Comparison of ENCODE assay signal across 25 cellular contexts in genomic region chr22:49325531-49326395, GRCh38.
DNase-seq lines count a peak whose midpoint lies in the region; ATAC-seq and TF ChIP-seq lines count a peak whose summit lies in the region.
"Had no signal": no experiment of that assay in that cellular context is flagged by ENCODE, and none has a peak within 500 bp of the region (broad histone marks: within the 10 kb centered on the region; RNA-seq: fewer than 3 reads in every experiment).

No MANE protein-coding gene starts in this region.

- no peak overlapping the region for H3K4me2 ChIP-seq in neural progenitor cell

- ATAC-seq in HG02885 (IDR thresholded peaks at IDR 0.05; ENCODE audit: poor library complexity, unreplicated experiment), result no peak
- ATAC-seq: gastrocnemius medialis; SK-N-SH treated with all-trans-retinoic acid at 6 μM for 48 hours; stimulated activated memory B cell treated with anti-CD40 and anti-IgM and Interleukin-4, amounts not matched to agents 10 μg/mL and 1 μg/mL and 100 μg/mL, for 72 hours had no signal

- H3F3A ChIP-seq in neural progenitor cell (ENCODE audit: low read depth), result no peaks in the 10 kb centered on the region

- BruUV-seq in MCF 10A (replicated peaks; lab: Mats Ljungman, UMichigan), result no TSS peak

- TF ChIP-seq POLR2A in breast epithelium (IDR thresholded peaks at IDR 0.05), result no peak

- CTCF ChIA-PET in MCF 10A (lab: Yijun Ruan, JAX), result no interaction called here

- H3K27ac ChIP-seq in breast epithelium (no peak overlapping the region), coronary artery (no peak overlapping the region), neural progenitor cell (no peak overlapping the region)
- H3K27ac ChIP-seq: adrenal gland, esophagus squamous epithelium, gastrocnemius medialis, RWPE1, suprapubic skin had no signal

- H3K4me1 Mint-ChIP-seq in MCF 10A (ENCODE audit: insufficient read depth, unreplicated experiment) (no peaks in the 10 kb centered on the region), neural progenitor cell (no peaks in the 10 kb centered on the region), type B pancreatic cell (ENCODE audit: unreplicated experiment) (no peaks in the 10 kb centered on the region)
- H3K4me1 Mint-ChIP-seq: activated CD4-positive, alpha-beta T cell treated with anti-CD3 and anti-CD28 coated beads, Interleukin-2, amount 10 ng/mL, durations not matched to agents 24 days and 14 days; brain; stimulated activated memory B cell treated with anti-CD40 and anti-IgM and Interleukin-4, amounts not matched to agents 10 μg/mL and 1 μg/mL and 100 μg/mL, for 72 hours had no signal

- no peak overlapping the region for H3K27ac Mint-ChIP-seq in MCF 10A (ENCODE audit: low read depth, unreplicated experiment)
- peak overlapping the region; percentile 4 for H3K27ac Mint-ChIP-seq in neural progenitor cell
- H3K27ac Mint-ChIP-seq in type B pancreatic cell, result no peak overlapping the region
- H3K27ac Mint-ChIP-seq: activated CD4-positive, alpha-beta T cell treated with anti-CD3 and anti-CD28 coated beads, Interleukin-2, amount 10 ng/mL, durations not matched to agents 24 days and 14 days; brain; IgD-negative memory B cell; stimulated activated memory B cell treated with anti-CD40 and anti-IgM and Interleukin-4, amounts not matched to agents 10 μg/mL and 1 μg/mL and 100 μg/mL, for 72 hours; T-helper 2 cell treated with Interferon-gamma antibody and Interleukin-4, amounts not matched to agents 5 μg/mL and 100 μg/mL, for 36 hours had no signal

- H3K4me3 Mint-ChIP-seq in MCF 10A (ENCODE audit: unreplicated experiment), result no peak overlapping the region
- no peak overlapping the region for H3K4me3 Mint-ChIP-seq in neural progenitor cell
- H3K4me3 Mint-ChIP-seq in type B pancreatic cell, result no peak overlapping the region
- H3K4me3 Mint-ChIP-seq: activated CD4-positive, alpha-beta T cell treated with anti-CD3 and anti-CD28 coated beads, Interleukin-2, amount 10 ng/mL, durations not matched to agents 24 days and 14 days; brain; IgD-negative memory B cell; stimulated activated memory B cell treated with anti-CD40 and anti-IgM and Interleukin-4, amounts not matched to agents 10 μg/mL and 1 μg/mL and 100 μg/mL, for 72 hours; T-helper 2 cell treated with Interferon-gamma antibody and Interleukin-4, amounts not matched to agents 5 μg/mL and 100 μg/mL, for 36 hours had no signal

- TF ChIP-seq CTCF in breast epithelium (IDR thresholded peaks at IDR 0.05), result no peak
- TF ChIP-seq CTCF in MCF 10A (IDR thresholded peaks at IDR 0.05; ENCODE audit: unreplicated experiment), result no peak
- TF ChIP-seq CTCF in coronary artery (IDR thresholded peaks at IDR 0.05), result no peak
- TF ChIP-seq CTCF in neural progenitor cell (IDR thresholded peaks at IDR 0.05), result no peak
- no peak for TF ChIP-seq CTCF in type B pancreatic cell (conservative IDR thresholded peaks at IDR 0.05)

- H3K27me3 Mint-ChIP-seq in MCF 10A (ENCODE audit: insufficient read depth, unreplicated experiment) (no peaks in the 10 kb centered on the region), neural progenitor cell (ENCODE audit: insufficient read depth, low read depth) (peaks cover 8% of the 10 kb centered on the region), type B pancreatic cell (peaks cover 24% of the 10 kb centered on the region)
- H3K27me3 Mint-ChIP-seq: activated CD4-positive, alpha-beta T cell treated with anti-CD3 and anti-CD28 coated beads, Interleukin-2, amount 10 ng/mL, durations not matched to agents 24 days and 14 days had no signal

- H3K9me3 Mint-ChIP-seq in MCF 10A (ENCODE audit: unreplicated experiment) (peaks cover 18% of the 10 kb centered on the region), neural progenitor cell (peaks cover 19% of the 10 kb centered on the region), type B pancreatic cell (peaks cover 6% of the 10 kb centered on the region)
- H3K9me3 Mint-ChIP-seq: T-helper 2 cell treated with Interferon-gamma antibody and Interleukin-4, amounts not matched to agents 5 μg/mL and 100 μg/mL, for 36 hours had no signal

- H4K20me1 ChIP-seq in neural progenitor cell (ENCODE audit: low read depth), result no peaks in the 10 kb centered on the region

- H3K36me3 Mint-ChIP-seq in MCF 10A (ENCODE audit: insufficient read depth, unreplicated experiment), result no peaks in the 10 kb centered on the region
- no peaks in the 10 kb centered on the region for H3K36me3 Mint-ChIP-seq in neural progenitor cell
- H3K36me3 Mint-ChIP-seq in type B pancreatic cell, result no peaks in the 10 kb centered on the region
- H3K36me3 Mint-ChIP-seq: brain; IgD-negative memory B cell; stimulated activated memory B cell treated with anti-CD40 and anti-IgM and Interleukin-4, amounts not matched to agents 10 μg/mL and 1 μg/mL and 100 μg/mL, for 72 hours had no signal

- intact Hi-C loops in breast epithelium (cut with DNase I; ENCODE audit: low total_unique reads) (loop anchor here (5.0 kb wide), 1 partner anchor 883 kb away; no protein-coding TSS in a partner anchor), MCF 10A (cut with micrococcal nuclease) (no loop called here)

- H3K79me2 ChIP-seq in neural progenitor cell (ENCODE audit: low read depth), result no peaks in the 10 kb centered on the region

- H3K9me3 ChIP-seq in breast epithelium, result peaks cover 22 to 24% of the 10 kb centered on the region in 2 donors
- H3K9me3 ChIP-seq in neural progenitor cell (ENCODE audit: low read depth), result no peaks in the 10 kb centered on the region
- H3K9me3 ChIP-seq: adrenal gland, gastrocnemius medialis, suprapubic skin had no signal

- no peaks in the 10 kb centered on the region for H3K4me1 ChIP-seq in breast epithelium
- no peaks in the 10 kb centered on the region for H3K4me1 ChIP-seq in neural progenitor cell
- H3K4me1 ChIP-seq: adrenal gland, esophagus squamous epithelium, gastrocnemius medialis, suprapubic skin had no signal

- H2AFZ ChIP-seq in neural progenitor cell (replicated peaks), result no peak overlapping the region

- peak; percentile 15 to 43 for DNase-seq in breast epithelium (ENCODE audit: low spot score in 2 of 2)
- DNase-seq in MCF 10A (ENCODE audit: unreplicated experiment), result no peak
- peak; percentile 56 for DNase-seq in coronary artery (ENCODE audit: low spot score)
- DNase-seq in neural progenitor cell (ENCODE audit: low spot score), result no peak
- peak; percentile 52 for DNase-seq in type B pancreatic cell (ENCODE audit: extremely low spot score, unreplicated experiment)
- no peak for DNase-seq in H4 (ENCODE audit: low spot score)
- no peak for DNase-seq in OCI-M2 (lab: John Stamatoyannopoulos, UW; ENCODE audit: unreplicated experiment)
- DNase-seq: activated CD4-positive, alpha-beta T cell treated with anti-CD3 and anti-CD28 coated beads, Interleukin-2, amount 10 ng/mL, durations not matched to agents 24 days and 14 days; activated naive CD4-positive, alpha-beta T cell treated with Interleukin-2 at 50 U/mL for 16 hours; esophagus squamous epithelium; gastrocnemius medialis; HCEC 1CT; hypothalamus; NCI-H1105; NCI-H1930; NCI-H69 had no signal

- H3K9ac ChIP-seq in neural progenitor cell, result no peak overlapping the region

- POLR2A ChIA-PET in MCF 10A (lab: Yijun Ruan, JAX), result no interaction called here

- H3K4me3 ChIP-seq in breast epithelium, result no peak overlapping the region
- no peak overlapping the region for H3K4me3 ChIP-seq in coronary artery
- H3K4me3 ChIP-seq in neural progenitor cell, result no peak overlapping the region
- H3K4me3 ChIP-seq: adrenal gland, esophagus squamous epithelium, gastrocnemius medialis, suprapubic skin had no signal

- H3K36me3 ChIP-seq in breast epithelium, result no peaks in the 10 kb centered on the region
- H3K36me3 ChIP-seq in neural progenitor cell, result no peaks in the 10 kb centered on the region
- H3K36me3 ChIP-seq: adrenal gland, esophagus squamous epithelium, gastrocnemius medialis, suprapubic skin had no signal

- H3K27me3 ChIP-seq in breast epithelium (peaks cover 0 to 64% of the 10 kb centered on the region in 2 donors), neural progenitor cell (no peaks in the 10 kb centered on the region)

Comparison
In these comparisons a context has a peak if more than half of its experiments do, and no peak if none do; other contexts are left out.
1. DNase-seq: peak in breast epithelium (2 of 2), coronary artery (single experiment) and type B pancreatic cell (single experiment); none in MCF 10A (single experiment), neural progenitor cell (single experiment), H4 (single experiment) and OCI-M2 (single experiment).